8 cellular contexts compared by ENCODE assay signal in genomic region chr16:78478267-78478821, GRCh38.
DNase-seq lines count a peak whose midpoint lies in the region; ATAC-seq, FAIRE-seq and TF ChIP-seq lines count a peak whose summit lies in the region.
"Had no signal": no experiment of that assay in that cellular context is flagged by ENCODE, and none has a peak within 500 bp of the region (broad histone marks: within the 10 kb centered on the region; RNA-seq: fewer than 3 reads in every experiment).

No MANE protein-coding gene starts in this region.

- peaks cover 36% of the 10 kb centered on the region for H3K9me3 Mint-ChIP-seq in HFFc6

- intact Hi-C loops in kidney (cut with DNase I): no loop called here

- H3K4me3 Mint-ChIP-seq in HFFc6: no peak overlapping the region

- H3K27ac Mint-ChIP-seq in HFFc6: no peak overlapping the region

- H3K36me3 ChIP-seq in RWPE2 (ENCODE audit: low read depth) (no peaks in the 10 kb centered on the region), kidney (ENCODE audit: control insufficient read depth in 1 of 2, insufficient read depth in 2 of 2, low read length in 2 of 2) (no peaks in the 10 kb centered on the region)
- H3K36me3 ChIP-seq: pancreas had no signal

- H3K4me1 ChIP-seq in RWPE2 (ENCODE audit: insufficient read depth, poor library complexity, severe bottlenecking): no peaks in the 10 kb centered on the region
- H3K4me1 ChIP-seq in kidney (ENCODE audit: control insufficient read depth in 1 of 2, insufficient read depth in 1 of 2, low read depth in 1 of 2, low read length in 2 of 2): peaks cover 0 to 9% of the 10 kb centered on the region in 2 donors
- H3K4me1 ChIP-seq: pancreas had no signal

- H3K4me3 ChIP-seq in RWPE2 (ENCODE audit: severe bottlenecking): no peak overlapping the region
- no peak overlapping the region for H3K4me3 ChIP-seq in kidney (ENCODE audit: low read length in 2 of 2)
- H3K4me3 ChIP-seq: pancreas had no signal

- no peak for ATAC-seq in RWPE2 (ENCODE audit: low read depth)
- no peak for ATAC-seq in HG03378 (IDR thresholded peaks at IDR 0.05; ENCODE audit: unreplicated experiment)
- ATAC-seq: pancreas had no signal

- peak; percentile 6 for DNase-seq in ELF-1 (ENCODE audit: low read depth, low spot score)
- no peak for DNase-seq in HFFc6
- DNase-seq in RWPE2 (ENCODE audit: low spot score): no peak
- no peak for DNase-seq in kidney
- no peak for DNase-seq in effector CD8-positive, alpha-beta T cell (lab: John Stamatoyannopoulos, UW)
- DNase-seq in SIG-M5 (lab: John Stamatoyannopoulos, UW): no peak
- DNase-seq: pancreas had no signal

- no peak for FAIRE-seq in kidney (lab: Jason Lieb, UNC)
- FAIRE-seq: pancreas had no signal

- TF ChIP-seq CTCF in HFFc6 (IDR thresholded peaks at IDR 0.05) (peak; percentile 49; the same call in 1 of the 2 replicates), RWPE2 (IDR thresholded peaks at IDR 0.05; ENCODE audit: poor library complexity, severe bottlenecking) (peak; percentile 41), kidney (IDR thresholded peaks at IDR 0.05; ENCODE audit: borderline replicate concordance, extremely low read depth, insufficient read depth) (peak; percentile 35)

- H3K27me3 ChIP-seq in RWPE2 (ENCODE audit: insufficient read depth, poor library complexity, severe bottlenecking): no peaks in the 10 kb centered on the region
- H3K27me3 ChIP-seq: pancreas had no signal

- H3K36me3 Mint-ChIP-seq in HFFc6 (ENCODE audit: low read depth): no peaks in the 10 kb centered on the region

- no peak overlapping the region for H3K27ac ChIP-seq in RWPE2 (ENCODE audit: poor library complexity, severe bottlenecking)
- H3K27ac ChIP-seq in kidney (ENCODE audit: low read depth in 2 of 2, low read length in 2 of 2): no peak overlapping the region
- H3K27ac ChIP-seq: pancreas had no signal

- no peaks in the 10 kb centered on the region for H3K4me1 Mint-ChIP-seq in HFFc6 (ENCODE audit: low read depth)

- H3K9me3 ChIP-seq in RWPE2 (ENCODE audit: severe bottlenecking) (no peaks in the 10 kb centered on the region), kidney (ENCODE audit: control insufficient read depth in 1 of 2, low read length in 2 of 2) (no peaks in the 10 kb centered on the region)
- H3K9me3 ChIP-seq: pancreas had no signal

- H3K27me3 Mint-ChIP-seq in HFFc6 (ENCODE audit: insufficient read depth): no peaks in the 10 kb centered on the region

- H3K9ac ChIP-seq in kidney (ENCODE audit: low read length in 2 of 2): no peak overlapping the region
